ENCODE assay signal across 14 cellular contexts in genomic region chr22:27745154-27745553, GRCh38. TPM values are rescaled to one million over a fixed set of nuclear protein-coding genes. Genes with fewer than 3 reads are reported as not detected.
DNase-seq lines count a peak whose midpoint lies in the region; ATAC-seq and TF ChIP-seq lines count a peak whose summit lies in the region.
"Had no signal": no experiment of that assay in that cellular context is flagged by ENCODE, and none has a peak within 500 bp of the region (broad histone marks: within the 10 kb centered on the region; RNA-seq: fewer than 3 reads in every experiment).

No MANE protein-coding gene starts in this region.

- intact Hi-C loops in sigmoid colon (cut with DNase I), result no loop called here

- H3K9me3 Mint-ChIP-seq in H9, result peaks cover 7 to 10% of the 10 kb centered on the region in 2 experiments; a peak in 4 of 5 replicates

- H3K9me3 ChIP-seq in H9 (ENCODE audit: control insufficient read depth, low read depth, low read length) (no peaks in the 10 kb centered on the region), HUES6 (ENCODE audit: control insufficient read depth, insufficient read depth, low read depth, low read length) (peaks cover 8% of the 10 kb centered on the region; the same call in 1 of the 2 replicates), sigmoid colon (no peaks in the 10 kb centered on the region)
- H3K9me3 ChIP-seq: A549, BE2C had no signal

- H3T11ph ChIP-seq in H9 (ENCODE audit: low read length), result no peak overlapping the region

- H3K79me1 ChIP-seq in H9 (ENCODE audit: insufficient read depth, low read depth, low read length, poor library complexity, severe bottlenecking) (no peaks in the 10 kb centered on the region), mesendoderm (ENCODE audit: low read length) (peaks cover 3% of the 10 kb centered on the region)

- H3K36me3 ChIP-seq in HUES6 (ENCODE audit: control insufficient read depth, insufficient read depth, low read length) (peaks cover 16% of the 10 kb centered on the region), mesendoderm (ENCODE audit: control insufficient read depth, insufficient read depth, low read length) (no peaks in the 10 kb centered on the region), sigmoid colon (no peaks in the 10 kb centered on the region)
- H3K36me3 ChIP-seq: BE2C had no signal

- TF ChIP-seq CTCF in H9 (conservative IDR thresholded peaks at IDR 0.05) (no peak), sigmoid colon (IDR thresholded peaks at IDR 0.05) (no peak)

- DNase-seq in H9 (no peak), mesendoderm (no peak), sigmoid colon (peak; percentile 32), NCI-H446 (lab: John Stamatoyannopoulos, UW) (no peak)
- no peak for DNase-seq in activated CD4-positive, alpha-beta T cell treated with anti-CD3 and anti-CD28 coated beads for 1 hour
- DNase-seq: BE2C; CD4-positive, alpha-beta memory T cell; DMS79 had no signal

- H2AK5ac ChIP-seq in H9 (ENCODE audit: insufficient read length, low read length), result no peak overlapping the region
- H2AK5ac ChIP-seq in mesendoderm (ENCODE audit: low read length), result peak overlapping the region; percentile 99

- no peak overlapping the region for H2BK20ac ChIP-seq in H9 (ENCODE audit: low read depth, low read length, poor library complexity, severe bottlenecking)

- peaks cover 21% of the 10 kb centered on the region for H3K27me3 Mint-ChIP-seq in H9 (ENCODE audit: low read depth)

- TF ChIP-seq EP300 in sigmoid colon (IDR thresholded peaks at IDR 0.05), result no peak

- H3K9ac ChIP-seq in H9 (ENCODE audit: extremely low read depth, insufficient read length, low read length) (no peak overlapping the region), HUES6 (ENCODE audit: low read length) (peak overlapping the region; percentile 68), mesendoderm (ENCODE audit: low read length) (no peak overlapping the region)

- H2BK120ac ChIP-seq in H9 (ENCODE audit: low read depth, low read length, poor library complexity, severe bottlenecking), result no peak overlapping the region
- H2BK120ac ChIP-seq in mesendoderm (ENCODE audit: low read depth, low read length), result no peak overlapping the region

- H3K23ac ChIP-seq in H9 (ENCODE audit: insufficient read length, low read depth, low read length), result no peak overlapping the region
- no peak overlapping the region for H3K23ac ChIP-seq in mesendoderm (ENCODE audit: low read length)

- H3K56ac ChIP-seq in H9 (ENCODE audit: insufficient read length, low read depth, low read length) (no peak overlapping the region), mesendoderm (ENCODE audit: low read length) (peak overlapping the region; percentile 62)

- peak overlapping the region; percentile 47 to 77 for H3K4me3 Mint-ChIP-seq in H9
- H3K4me3 Mint-ChIP-seq: CD4-positive, alpha-beta memory T cell had no signal

- no peak for TF ChIP-seq POLR2A in sigmoid colon (IDR thresholded peaks at IDR 0.05)

- H3K18ac ChIP-seq in H9 (ENCODE audit: insufficient read length, low read depth, low read length) (no peak overlapping the region), mesendoderm (ENCODE audit: low read length) (no peak overlapping the region)

- H4K20me1 ChIP-seq in H9 (ENCODE audit: control insufficient read depth, insufficient read depth, insufficient read length), result no peaks in the 10 kb centered on the region

- H3K36me3 Mint-ChIP-seq in H9 (ENCODE audit: insufficient read depth in 1 of 3, low read depth in 3 of 3), result peaks cover 16 to 18% (median 16%) of the 10 kb centered on the region in 3 experiments
- H3K36me3 Mint-ChIP-seq: CD4-positive, alpha-beta memory T cell had no signal

- H4K91ac ChIP-seq in H9 (ENCODE audit: insufficient read length, low read depth, low read length), result no peak overlapping the region

- no peak overlapping the region for H4K8ac ChIP-seq in H9 (replicated peaks; ENCODE audit: insufficient read length, low read depth, low read length)
- no peak overlapping the region for H4K8ac ChIP-seq in mesendoderm (ENCODE audit: low read depth, low read length)

- no peak overlapping the region for H2BK15ac ChIP-seq in H9 (ENCODE audit: low read depth, low read length)
- H2BK15ac ChIP-seq in mesendoderm (replicated peaks; ENCODE audit: low read depth), result no peak overlapping the region

- H3K4me3 ChIP-seq in HUES6 (ENCODE audit: low read depth, low read length) (peak overlapping the region; percentile 31), mesendoderm (ENCODE audit: low read length) (no peak overlapping the region), sigmoid colon (no peak overlapping the region)
- H3K4me3 ChIP-seq: A549, GM12878 had no signal

- peaks cover 23% of the 10 kb centered on the region for H3K4me1 ChIP-seq in H9 (ENCODE audit: insufficient read depth, low read length)
- H3K4me1 ChIP-seq in HUES6 (ENCODE audit: control insufficient read depth, insufficient read depth, low read length), result peaks cover 57% of the 10 kb centered on the region
- peaks cover 14% of the 10 kb centered on the region for H3K4me1 ChIP-seq in mesendoderm (ENCODE audit: control insufficient read depth, low read depth, low read length)
- peaks cover 0 to 23% (median 16%) of the 10 kb centered on the region in 4 donors for H3K4me1 ChIP-seq in sigmoid colon
- H3K4me1 ChIP-seq: BE2C had no signal

- H2BK12ac ChIP-seq in H9 (ENCODE audit: insufficient read length, low read depth, low read length), result no peak overlapping the region

- H3K4ac ChIP-seq in H9 (ENCODE audit: low read depth, low read length) (no peak overlapping the region), mesendoderm (ENCODE audit: low read depth, low read length) (peak overlapping the region; percentile 67)

- no peak for ATAC-seq in HG02840 (IDR thresholded peaks at IDR 0.05; ENCODE audit: low FRiP score, unreplicated experiment)
- ATAC-seq: A549, GM12878, HepG2 had no signal

- no peak overlapping the region for H4K5ac ChIP-seq in H9 (ENCODE audit: insufficient read length, low read depth, low read length)
- H4K5ac ChIP-seq in mesendoderm (ENCODE audit: low read length), result no peak overlapping the region

- H3K4me2 ChIP-seq in H9 (ENCODE audit: insufficient read depth, insufficient read length, low read length) (peak overlapping the region; percentile 22), mesendoderm (ENCODE audit: low read length) (no peak overlapping the region)
- H3K4me2 ChIP-seq: A549 had no signal

- peaks cover 65 to 66% of the 10 kb centered on the region in 2 experiments for H3K4me1 Mint-ChIP-seq in H9
- H3K4me1 Mint-ChIP-seq: CD4-positive, alpha-beta memory T cell had no signal

- H3K14ac ChIP-seq in H9 (ENCODE audit: insufficient read depth, low read length), result no peak overlapping the region

- H3K27ac Mint-ChIP-seq in H9, result peak overlapping the region in 2 of 3 experiments; percentile 18 to 82; a peak in 3 of 7 replicates
- H3K27ac Mint-ChIP-seq: CD4-positive, alpha-beta memory T cell had no signal

- no peak overlapping the region for H2AFZ ChIP-seq in H9 (ENCODE audit: low read length)

- no CpG with 5 or more reads among the region's 4 CpGs for WGBS in H9 (ENCODE audit: extremely low coverage, insufficient read length, low lambda C conversion rate)
- WGBS in mesendoderm (ENCODE audit: extremely low coverage, insufficient coverage, low lambda C conversion rate), result no CpG with 5 or more reads among the region's 4 CpGs
- 86 to 91% methylated on average over 4 of the region's 4 CpGs for WGBS in sigmoid colon, 2 donors

- H3K79me2 ChIP-seq in H9 (ENCODE audit: insufficient read depth, low read length), result peaks cover 21% of the 10 kb centered on the region; the same call in 1 of the 2 replicates
- H3K79me2 ChIP-seq in mesendoderm (ENCODE audit: control insufficient read depth, insufficient read depth, low read length), result peaks cover 18% of the 10 kb centered on the region

- no peak overlapping the region for H2BK5ac ChIP-seq in H9 (ENCODE audit: insufficient read length, low read length)
- H2BK5ac ChIP-seq in mesendoderm (ENCODE audit: low read length), result no peak overlapping the region

- H3K27me3 ChIP-seq in H9 (ENCODE audit: insufficient read depth, low read length) (no peaks in the 10 kb centered on the region; the same call in 1 of the 2 replicates), HUES6 (ENCODE audit: control insufficient read depth, insufficient read depth, low read length) (no peaks in the 10 kb centered on the region; the same call in 1 of the 2 replicates), mesendoderm (ENCODE audit: insufficient read depth, low read length, poor library complexity) (no peaks in the 10 kb centered on the region), sigmoid colon (no peaks in the 10 kb centered on the region)

- no peak overlapping the region for H3K27ac ChIP-seq in H9 (ENCODE audit: insufficient read length, low read depth, low read length)
- peak overlapping the region; percentile 86; the same call in 1 of the 2 replicates for H3K27ac ChIP-seq in HUES6 (ENCODE audit: low read depth, low read length)
- no peak overlapping the region for H3K27ac ChIP-seq in mesendoderm (ENCODE audit: low read depth, low read length)
- H3K27ac ChIP-seq in sigmoid colon, result no peak overlapping the region
- H3K27ac ChIP-seq: A549, C4-2B had no signal

- no peaks in the 10 kb centered on the region for H3K23me2 ChIP-seq in H9 (ENCODE audit: insufficient read length, low read depth, low read length, poor library complexity, severe bottlenecking)

RNA-seq across cellular contexts. Expression of gene MN1, which starts 56.4 kb away (rescaled TPM):
- 2.7 and 2.8 TPM in 2 replicates for total RNA-seq in H9 (2021)
- 1.3 TPM for polyA plus RNA-seq in mesendoderm (2013, experiment 1 of 2)
- 1.4 TPM for polyA plus RNA-seq in mesendoderm (2013, experiment 2 of 2)
- total RNA-seq in sigmoid colon, result 10 to 100 TPM in 1 of 4 donors, 1 to 10 TPM in 3; 6.4 to 21.3 (median 7.5) TPM
- polyA plus RNA-seq in sigmoid colon, result 1 to 10 TPM in 1 of 3 donors, under 1 TPM in 2; under 0.01 to 1.2 (median 0.85) TPM
- total RNA-seq: HepG2 had no signal
